In the genomic region with DNA sequence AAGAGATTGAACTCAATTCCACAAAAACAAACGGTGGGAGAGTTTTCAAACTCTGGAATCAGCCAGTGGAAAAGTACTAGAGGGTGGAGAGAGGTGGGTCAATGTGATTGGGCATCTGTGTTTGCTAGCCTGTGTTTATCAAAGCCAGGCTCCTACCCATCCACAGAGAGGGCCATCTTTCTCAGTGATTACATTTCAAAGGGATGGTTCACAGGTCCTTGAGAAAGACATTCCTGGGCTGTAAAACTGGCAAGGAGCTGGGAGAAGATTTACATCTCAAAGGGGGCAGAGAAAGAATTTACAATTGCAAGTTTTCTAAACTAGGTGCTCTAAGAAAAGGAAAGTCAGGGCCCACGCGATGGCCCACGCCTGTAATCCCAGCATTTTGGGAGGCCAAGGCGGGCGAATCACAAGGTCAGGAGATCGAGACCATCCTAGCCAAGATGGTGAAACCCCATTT, we compare ENCODE assay signal across 22 cellular contexts.
DNase-seq lines count a peak whose midpoint lies in the region; ATAC-seq and TF ChIP-seq lines count a peak whose summit lies in the region.
"Had no signal": no experiment of that assay in that cellular context is flagged by ENCODE, and none has a peak within 500 bp of the region (broad histone marks: within the 10 kb centered on the region; RNA-seq: fewer than 3 reads in every experiment).

No MANE protein-coding gene starts in this region.

- DNase-seq in HuH-7 (ENCODE audit: low spot score) (peak; percentile 53), mesenchymal stem cell (peak; percentile 82), GF-D8 (lab: John Stamatoyannopoulos, UW) (no peak), GM19238 (ENCODE audit: insufficient read length, low spot score) (no peak)
- no peak for DNase-seq in CD8-positive, alpha-beta memory T cell
- DNase-seq: activated CD4-positive, alpha-beta T cell treated with anti-CD3 and anti-CD28 coated beads, Interleukin-2, amount 50 U/mL, for 4 hours; activated effector memory CD4-positive, alpha-beta T cell treated with Interleukin-2 at 50 U/mL for 16 hours; activated naive CD8-positive, alpha-beta T cell treated with anti-CD3 and anti-CD28 coated beads, Interleukin-2, amount 10 ng/mL, durations not matched to agents 7 days and 5 days; brain microvascular endothelial cell; CD4-positive, alpha-beta memory T cell; effector memory CD4-positive, alpha-beta T cell; immature natural killer cell; MV-4-11; NCI-H187 treated with DMSO at 0.1 percent for 48 hours; stimulated activated CD4-positive, alpha-beta T cell treated with anti-CD3 and anti-CD28 coated beads, Interleukin-4, amount 100 ng/mL, for 1 hour; stimulated activated naive CD4-positive, alpha-beta T cell; T-helper 9 cell; testis had no signal

- ATAC-seq in gastroesophageal sphincter (peak; percentile 67), GM21515 (IDR thresholded peaks at IDR 0.05; ENCODE audit: unreplicated experiment) (no peak)
- ATAC-seq: GM12878 had no signal

- H3K4me1 Mint-ChIP-seq in CD8-positive, alpha-beta memory T cell = peaks cover 0 to 3% (median 0%) of the 10 kb centered on the region in 3 donors
- H3K4me1 Mint-ChIP-seq: immature natural killer cell had no signal

- H3K4me1 ChIP-seq in gastroesophageal sphincter (peaks cover 0 to 11% (median 0%) of the 10 kb centered on the region in 3 donors), mesenchymal stem cell (ENCODE audit: control insufficient read depth, insufficient read depth, low read depth, low read length) (no peaks in the 10 kb centered on the region)
- H3K4me1 ChIP-seq in CD8-positive, alpha-beta memory T cell (ENCODE audit: insufficient read depth, low read length) = no peaks in the 10 kb centered on the region
- H3K4me1 ChIP-seq: testis had no signal

- peaks cover 0 to 11% (median 8%) of the 10 kb centered on the region in 5 donors for H3K9me3 Mint-ChIP-seq in CD8-positive, alpha-beta memory T cell

- H3K9ac ChIP-seq in mesenchymal stem cell (ENCODE audit: low read length) = no peak overlapping the region
- H3K9ac ChIP-seq: KMS-11 had no signal

- CTCF ChIA-PET in CD8-positive, alpha-beta memory T cell (lab: Charles Lee) = no interaction called here

- H2AFZ ChIP-seq in mesenchymal stem cell (ENCODE audit: low read depth, low read length) = no peak overlapping the region

- H3K27me3 Mint-ChIP-seq in CD8-positive, alpha-beta memory T cell = peaks cover 10 to 41% of the 10 kb centered on the region in 2 donors

- H3K27me3 ChIP-seq in gastroesophageal sphincter = no peaks in the 10 kb centered on the region
- no peaks in the 10 kb centered on the region for H3K27me3 ChIP-seq in mesenchymal stem cell (ENCODE audit: control insufficient read depth in 1 of 2, insufficient read depth in 1 of 2, low read length in 2 of 2)
- no peaks in the 10 kb centered on the region for H3K27me3 ChIP-seq in CD8-positive, alpha-beta memory T cell (ENCODE audit: insufficient read depth, low read length, poor library complexity, severe bottlenecking)
- H3K27me3 ChIP-seq: brain microvascular endothelial cell, testis had no signal

- H3K4me3 ChIP-seq in gastroesophageal sphincter (no peak overlapping the region), mesenchymal stem cell (ENCODE audit: insufficient read depth in 1 of 2, low read depth in 1 of 2, low read length in 2 of 2) (no peak overlapping the region)
- H3K4me3 ChIP-seq in CD8-positive, alpha-beta memory T cell (ENCODE audit: low read length) = no peak overlapping the region
- H3K4me3 ChIP-seq: GM12878, testis had no signal

- H3K79me1 ChIP-seq in mesenchymal stem cell (replicated peaks; ENCODE audit: low read length, poor library complexity, severe bottlenecking) = no peaks in the 10 kb centered on the region

- WGBS in gastroesophageal sphincter (ENCODE audit: low coverage in 1 of 2), 2 donors = 0 to 82% methylated on average over 1 to 7 of the region's 7 CpGs
- WGBS in mesenchymal stem cell = 16% methylated on average over 7 of the region's 7 CpGs

- H2AK5ac ChIP-seq in mesenchymal stem cell (ENCODE audit: low read length, severe bottlenecking) = no peak overlapping the region

- H3K4me2 ChIP-seq in mesenchymal stem cell (ENCODE audit: low read length, poor library complexity, severe bottlenecking) = no peak overlapping the region
- H3K4me2 ChIP-seq: KMS-11 had no signal

- H3K27ac Mint-ChIP-seq in CD8-positive, alpha-beta memory T cell = no peak overlapping the region
- H3K27ac Mint-ChIP-seq: activated naive CD8-positive, alpha-beta T cell treated with anti-CD3 and anti-CD28 coated beads, Interleukin-2, amount 10 ng/mL, durations not matched to agents 7 days and 5 days; CD4-positive, alpha-beta memory T cell; immature natural killer cell had no signal

- POLR2A ChIA-PET in CD8-positive, alpha-beta memory T cell (lab: Charles Lee) = no interaction called here

- peaks cover 0 to 4% (median 0%) of the 10 kb centered on the region in 3 donors for H3K36me3 Mint-ChIP-seq in CD8-positive, alpha-beta memory T cell
- H3K36me3 Mint-ChIP-seq: activated naive CD8-positive, alpha-beta T cell treated with anti-CD3 and anti-CD28 coated beads, Interleukin-2, amount 10 ng/mL, durations not matched to agents 7 days and 5 days; CD4-positive, alpha-beta memory T cell; immature natural killer cell had no signal

- no peak overlapping the region for H3K4ac ChIP-seq in mesenchymal stem cell (ENCODE audit: low read depth in 1 of 2, low read length in 2 of 2)

- no peak overlapping the region for H2BK5ac ChIP-seq in mesenchymal stem cell (ENCODE audit: low read depth, low read length, poor library complexity, severe bottlenecking)

- H4K91ac ChIP-seq in mesenchymal stem cell (ENCODE audit: low read length) = no peak overlapping the region

- TF ChIP-seq CTCF in gastroesophageal sphincter (IDR thresholded peaks at IDR 0.05) = no peak

- TF ChIP-seq POLR2A in gastroesophageal sphincter (IDR thresholded peaks at IDR 0.05) = no peak

- no peak overlapping the region for H3K18ac ChIP-seq in mesenchymal stem cell (ENCODE audit: low read depth in 1 of 2, low read length in 2 of 2)

- no peak overlapping the region for H2BK15ac ChIP-seq in mesenchymal stem cell (ENCODE audit: low read depth, poor library complexity, severe bottlenecking)

- H3K27ac ChIP-seq in gastroesophageal sphincter (peak overlapping the region in 3 of 4 donors; percentile 47 to 56 (median 48)), mesenchymal stem cell (ENCODE audit: low read length, poor library complexity, severe bottlenecking) (no peak overlapping the region)
- no peak overlapping the region for H3K27ac ChIP-seq in CD8-positive, alpha-beta memory T cell (ENCODE audit: low read depth, low read length)
- H3K27ac ChIP-seq: brain microvascular endothelial cell, KMS-11, testis had no signal

- H2BK12ac ChIP-seq in mesenchymal stem cell (ENCODE audit: low read length in 2 of 2) = peak overlapping the region; percentile 23 to 86

- H3K9me3 ChIP-seq in gastroesophageal sphincter (no peaks in the 10 kb centered on the region), mesenchymal stem cell (ENCODE audit: control insufficient read depth, low read length) (no peaks in the 10 kb centered on the region)
- H3K9me3 ChIP-seq in CD8-positive, alpha-beta memory T cell (ENCODE audit: low read length) = no peaks in the 10 kb centered on the region
- H3K9me3 ChIP-seq: testis had no signal

- no peak overlapping the region for H2BK120ac ChIP-seq in mesenchymal stem cell (ENCODE audit: low read depth, low read length)

- no peak for TF ChIP-seq EP300 in gastroesophageal sphincter (IDR thresholded peaks at IDR 0.05)

- peak overlapping the region; percentile 54 for H4K8ac ChIP-seq in mesenchymal stem cell (ENCODE audit: low read length)

- H3K36me3 ChIP-seq in gastroesophageal sphincter (no peaks in the 10 kb centered on the region), mesenchymal stem cell (ENCODE audit: control insufficient read depth in 1 of 2, insufficient read depth in 2 of 2, low read depth in 1 of 2, low read length in 2 of 2) (no peaks in the 10 kb centered on the region)
- H3K36me3 ChIP-seq in CD8-positive, alpha-beta memory T cell (ENCODE audit: insufficient read depth, low read length) = no peaks in the 10 kb centered on the region
- H3K36me3 ChIP-seq: brain microvascular endothelial cell had no signal

- no peak overlapping the region for H3K23ac ChIP-seq in mesenchymal stem cell (ENCODE audit: low read length in 2 of 2)

- no peak overlapping the region for H3K4me3 Mint-ChIP-seq in CD8-positive, alpha-beta memory T cell
- H3K4me3 Mint-ChIP-seq: activated naive CD8-positive, alpha-beta T cell treated with anti-CD3 and anti-CD28 coated beads, Interleukin-2, amount 10 ng/mL, durations not matched to agents 7 days and 5 days; CD4-positive, alpha-beta memory T cell; immature natural killer cell had no signal

- no peak overlapping the region for H3K14ac ChIP-seq in mesenchymal stem cell (ENCODE audit: low read length in 2 of 2)

Comparison
In these comparisons a context has a peak if more than half of its experiments do, and no peak if none do; other contexts are left out.
1. DNase-seq: peak in HuH-7 (single experiment) and mesenchymal stem cell (single experiment); none in CD8-positive, alpha-beta memory T cell (0 of 5), GF-D8 (single experiment) and GM19238 (single experiment).
2. H3K27ac ChIP-seq: peak in gastroesophageal sphincter (3 of 4); none in mesenchymal stem cell (single experiment) and CD8-positive, alpha-beta memory T cell (single experiment).